In genomic region chr19:56253737-56254136, GRCh38 we compare ENCODE assay signal across 9 cellular contexts. TPM values are rescaled to one million over a fixed set of nuclear protein-coding genes. Genes with fewer than 3 reads are reported as not detected.
DNase-seq lines count a peak whose midpoint lies in the region; ATAC-seq, FAIRE-seq and TF ChIP-seq lines count a peak whose summit lies in the region.
"Had no signal": no experiment of that assay in that cellular context is flagged by ENCODE, and none has a peak within 500 bp of the region (broad histone marks: within the 10 kb centered on the region; RNA-seq: fewer than 3 reads in every experiment).

No MANE protein-coding gene starts in this region.

- no peak for FAIRE-seq in RCC 7860 (lab: Jason Lieb, UNC)

- no peaks in the 10 kb centered on the region for H3K4me1 ChIP-seq in DND-41 (ENCODE audit: insufficient read depth, low read length)
- peaks cover 0 to 4% (median 0%) of the 10 kb centered on the region in 4 donors for H3K4me1 ChIP-seq in esophagus muscularis mucosa
- H3K4me1 ChIP-seq: SJSA1 had no signal

- H3K36me3 ChIP-seq in DND-41 (ENCODE audit: insufficient read depth, low read length) = no peaks in the 10 kb centered on the region
- no peaks in the 10 kb centered on the region for H3K36me3 ChIP-seq in esophagus muscularis mucosa
- H3K36me3 ChIP-seq: SJSA1 had no signal

- no peak overlapping the region for H3K4me3 ChIP-seq in DND-41 (ENCODE audit: low read depth in 1 of 2, low read length in 2 of 2)
- H3K4me3 ChIP-seq in esophagus muscularis mucosa = no peak overlapping the region
- H3K4me3 ChIP-seq: SJSA1 had no signal

- H3K9me3 ChIP-seq in DND-41 (ENCODE audit: insufficient read depth, low read length, severe bottlenecking) = no peaks in the 10 kb centered on the region
- no peaks in the 10 kb centered on the region for H3K9me3 ChIP-seq in esophagus muscularis mucosa

- no peak for TF ChIP-seq EP300 in esophagus muscularis mucosa (IDR thresholded peaks at IDR 0.05)

- H3K27me3 ChIP-seq in DND-41 (ENCODE audit: insufficient read depth, low read length, poor library complexity) (no peaks in the 10 kb centered on the region), esophagus muscularis mucosa (peaks cover 0 to 26% (median 2%) of the 10 kb centered on the region in 4 donors)
- H3K27me3 ChIP-seq: SJSA1 had no signal

- no peak overlapping the region for H3K4me2 ChIP-seq in DND-41 (ENCODE audit: insufficient read depth, low read length)

- DNase-seq in DND-41 (no peak), Kasumi-1 (lab: John Stamatoyannopoulos, UW) (peak; percentile 71 to 90), RCC 7860 (ENCODE audit: low spot score) (peak; percentile 16), esophagus muscularis mucosa (ENCODE audit: extremely low spot score) (no peak), osteocyte (ENCODE audit: extremely low spot score, unreplicated experiment) (no peak)

- TF ChIP-seq POLR2A in esophagus muscularis mucosa (IDR thresholded peaks at IDR 0.05; ENCODE audit: low read depth) = no peak

- no peaks in the 10 kb centered on the region for H4K20me1 ChIP-seq in DND-41 (ENCODE audit: insufficient read depth, low read length)

- intact Hi-C loops in esophagus muscularis mucosa (cut with DNase I) = loop anchor here (5.0 kb wide), 2 partner anchors 99 to 176 kb away; no protein-coding TSS in a partner anchor

- peaks cover 15% of the 10 kb centered on the region for H3K9me3 Mint-ChIP-seq in osteocyte (ENCODE audit: unreplicated experiment)

- H3K9ac ChIP-seq in DND-41 (ENCODE audit: low read depth, low read length) = no peak overlapping the region

- H3K4me1 Mint-ChIP-seq in osteocyte (ENCODE audit: unreplicated experiment) = no peaks in the 10 kb centered on the region

- peak; percentile 62 for TF ChIP-seq CTCF in DND-41 (IDR thresholded peaks at IDR 0.05; ENCODE audit: borderline replicate concordance, extremely low read depth, low read length, poor library complexity, severe bottlenecking)
- peak; percentile 33 to 42 (median 38) for TF ChIP-seq CTCF in esophagus muscularis mucosa (IDR thresholded peaks at IDR 0.05)
- TF ChIP-seq CTCF in osteocyte (IDR thresholded peaks at IDR 0.05) = peak; percentile 57

- no peak overlapping the region for H3K27ac ChIP-seq in DND-41 (ENCODE audit: low read length)
- no peak overlapping the region for H3K27ac ChIP-seq in esophagus muscularis mucosa (replicated peaks in 1 of 4)
- H3K27ac ChIP-seq: SJSA1 had no signal

- H3K27ac Mint-ChIP-seq in osteocyte (ENCODE audit: unreplicated experiment) = no peak overlapping the region

- ATAC-seq in DND-41 (ENCODE audit: insufficient read depth, low read depth) (no peak; the same call in 2 of the 3 replicates), HG02642 (IDR thresholded peaks at IDR 0.05; ENCODE audit: poor library complexity, unreplicated experiment) (no peak), GM21723 (IDR thresholded peaks at IDR 0.05; ENCODE audit: unreplicated experiment) (no peak), HG02588 (IDR thresholded peaks at IDR 0.05; ENCODE audit: unreplicated experiment) (no peak)

- no peaks in the 10 kb centered on the region for H3K36me3 Mint-ChIP-seq in osteocyte (ENCODE audit: unreplicated experiment)

- no peaks in the 10 kb centered on the region for H3K79me2 ChIP-seq in DND-41 (ENCODE audit: insufficient read depth, low read length)

- 53% methylated on average over 5 of the region's 5 CpGs for WGBS in esophagus muscularis mucosa

- no peaks in the 10 kb centered on the region for H3K27me3 Mint-ChIP-seq in osteocyte (ENCODE audit: unreplicated experiment)

- H3K4me3 Mint-ChIP-seq in osteocyte (ENCODE audit: unreplicated experiment) = no peak overlapping the region

- H2AFZ ChIP-seq in DND-41 (ENCODE audit: low read depth, low read length) = no peak overlapping the region

RNA-seq across cellular contexts. Expression of gene EDDM13, which starts 18.8 kb away (rescaled TPM):
- total RNA-seq in esophagus muscularis mucosa (1 to 10 TPM in 1 of 4 donors, not detected in 3; 2.9 TPM), osteocyte (not detected in 2 replicates)
- total RNA-seq: SJSA1 had no signal

RNA-seq across cellular contexts. Expression of gene ZSCAN5C, which starts 51.7 kb away (rescaled TPM):
- not detected for total RNA-seq in esophagus muscularis mucosa
- not detected in 2 replicates for total RNA-seq in osteocyte
- total RNA-seq: SJSA1 had no signal

RNA-seq across cellular contexts. Expression of gene ZSCAN5B, which starts 56.2 kb away (rescaled TPM):
- total RNA-seq in esophagus muscularis mucosa (1 to 10 TPM in 1 of 4 donors, not detected in 3; 1.2 TPM), osteocyte (not detected in 2 replicates)
- total RNA-seq: SJSA1 had no signal

Comparison
In these comparisons a context has a peak if more than half of its experiments do, and no peak if none do; other contexts are left out.
1. DNase-seq: peak in Kasumi-1 (2 of 2) and RCC 7860 (single experiment); none in DND-41 (single experiment), esophagus muscularis mucosa (single experiment) and osteocyte (single experiment).
2. Peak in every context shown above with its lines, with median percentiles within 50 percentile points of each other: CTCF ChIP-seq.